8 cellular contexts compared by ENCODE assay signal in the genomic region with DNA sequence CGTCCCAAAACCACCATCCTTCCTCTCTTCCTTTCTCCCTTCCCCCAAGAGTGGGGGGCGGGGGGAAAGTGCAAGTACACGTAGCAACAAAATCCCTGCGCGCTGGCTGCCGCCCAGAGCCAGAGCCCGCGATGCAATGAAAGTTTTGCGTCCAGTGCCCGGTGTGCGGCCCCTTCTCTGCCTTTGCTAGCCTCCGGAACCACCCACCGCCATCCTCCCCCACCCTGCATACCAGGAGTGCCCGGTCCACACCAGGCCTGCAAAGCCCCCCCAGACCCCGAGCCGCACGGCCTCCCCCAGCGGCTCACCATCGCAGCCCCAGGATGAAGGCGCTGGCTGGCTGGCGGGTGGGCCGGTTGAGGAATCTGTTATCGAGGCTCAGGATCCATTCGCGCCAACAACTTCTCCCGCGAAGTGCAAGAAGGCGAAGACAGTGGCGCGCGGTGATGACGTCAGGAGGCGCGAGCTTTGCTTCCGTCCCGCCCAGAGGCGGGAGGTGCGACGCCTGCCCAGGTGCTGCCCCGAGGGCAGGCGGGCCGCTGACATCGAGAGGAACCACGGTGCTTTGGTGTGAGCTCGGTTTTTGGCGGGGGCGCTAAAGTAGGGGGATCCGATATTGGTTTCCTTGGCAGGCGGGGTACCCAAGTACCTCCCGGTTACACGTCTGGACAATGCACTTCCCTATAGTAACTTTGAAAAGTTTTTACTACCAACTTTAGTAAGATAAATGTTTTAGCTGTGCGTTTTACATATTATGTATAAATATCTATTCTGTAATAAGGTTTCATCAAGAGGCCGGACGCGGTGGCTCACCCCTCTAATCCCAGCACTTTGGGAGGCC. TPM values are rescaled to one million over a fixed set of nuclear protein-coding genes. Genes with fewer than 3 reads are reported as not detected.
A peak's percentile ranks its signal among the peaks of the same experiment; 100 is the strongest.
DNase-seq lines count a peak whose midpoint lies in the region; ATAC-seq, FAIRE-seq and TF ChIP-seq lines count a peak whose summit lies in the region.

A gene with protein sequence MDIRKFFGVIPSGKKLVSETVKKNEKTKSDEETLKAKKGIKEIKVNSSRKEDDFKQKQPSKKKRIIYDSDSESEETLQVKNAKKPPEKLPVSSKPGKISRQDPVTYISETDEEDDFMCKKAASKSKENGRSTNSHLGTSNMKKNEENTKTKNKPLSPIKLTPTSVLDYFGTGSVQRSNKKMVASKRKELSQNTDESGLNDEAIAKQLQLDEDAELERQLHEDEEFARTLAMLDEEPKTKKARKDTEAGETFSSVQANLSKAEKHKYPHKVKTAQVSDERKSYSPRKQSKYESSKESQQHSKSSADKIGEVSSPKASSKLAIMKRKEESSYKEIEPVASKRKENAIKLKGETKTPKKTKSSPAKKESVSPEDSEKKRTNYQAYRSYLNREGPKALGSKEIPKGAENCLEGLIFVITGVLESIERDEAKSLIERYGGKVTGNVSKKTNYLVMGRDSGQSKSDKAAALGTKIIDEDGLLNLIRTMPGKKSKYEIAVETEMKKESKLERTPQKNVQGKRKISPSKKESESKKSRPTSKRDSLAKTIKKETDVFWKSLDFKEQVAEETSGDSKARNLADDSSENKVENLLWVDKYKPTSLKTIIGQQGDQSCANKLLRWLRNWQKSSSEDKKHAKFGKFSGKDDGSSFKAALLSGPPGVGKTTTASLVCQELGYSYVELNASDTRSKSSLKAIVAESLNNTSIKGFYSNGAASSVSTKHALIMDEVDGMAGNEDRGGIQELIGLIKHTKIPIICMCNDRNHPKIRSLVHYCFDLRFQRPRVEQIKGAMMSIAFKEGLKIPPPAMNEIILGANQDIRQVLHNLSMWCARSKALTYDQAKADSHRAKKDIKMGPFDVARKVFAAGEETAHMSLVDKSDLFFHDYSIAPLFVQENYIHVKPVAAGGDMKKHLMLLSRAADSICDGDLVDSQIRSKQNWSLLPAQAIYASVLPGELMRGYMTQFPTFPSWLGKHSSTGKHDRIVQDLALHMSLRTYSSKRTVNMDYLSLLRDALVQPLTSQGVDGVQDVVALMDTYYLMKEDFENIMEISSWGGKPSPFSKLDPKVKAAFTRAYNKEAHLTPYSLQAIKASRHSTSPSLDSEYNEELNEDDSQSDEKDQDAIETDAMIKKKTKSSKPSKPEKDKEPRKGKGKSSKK (minus strand): TSS at position 432 of the 841 bp plus-strand sequence. CDS start 121 bp downstream, at position 311.

- H3K27me3 ChIP-seq in KMS-11 (ENCODE audit: insufficient read depth, low read depth) (no peaks in the 10 kb centered on the region), fibroblast of lung (ENCODE audit: control insufficient read depth, insufficient read depth, low read length) (no peaks in the 10 kb centered on the region)
- H3K27me3 ChIP-seq in naive thymus-derived CD4-positive, alpha-beta T cell (ENCODE audit: control insufficient read depth in 2 of 2, insufficient read depth in 2 of 2, low read length in 2 of 2): no peaks in the 10 kb centered on the region

- POLR2A ChIA-PET in naive thymus-derived CD4-positive, alpha-beta T cell (lab: Charles Lee): interaction anchor here (0.7 to 3.7 kb wide), 5 partner anchors 11 to 104 kb away, joined by 3 to 51 read pairs (median 5); a partner anchor contains a TSS

- H3K79me2 ChIP-seq in KMS-11 (ENCODE audit: insufficient read depth, low read depth): peaks cover 49% of the 10 kb centered on the region
- H3K79me2 ChIP-seq in fibroblast of lung (ENCODE audit: control insufficient read depth, insufficient read depth, low read length): peaks cover 42% of the 10 kb centered on the region

- ATAC-seq in GM21529 (IDR thresholded peaks at IDR 0.05; ENCODE audit: unreplicated experiment): peak; percentile 65
- peak; percentile 98 for ATAC-seq in naive thymus-derived CD4-positive, alpha-beta T cell
- peak; percentile 93 for ATAC-seq in stimulated activated memory B cell treated with anti-CD40 and anti-IgM and Interleukin-4, amounts not matched to agents 10 μg/mL and 1 μg/mL and 100 μg/mL, for 72 hours

- H3K4me3 Mint-ChIP-seq in activated T-helper 1 cell treated with anti-CD3 and anti-CD28 coated beads, Interleukin-12 subunit alpha, Interleukin-12 subunit beta, Interleukin-2, Interleukin-4 antibody, amounts not matched to agents 30 ng/mL and 10 ng/mL and 1 ng/mL, durations not matched to agents 14 hours and 24 hours and 36 hours: peak within 1 kb of the TSS; percentile 95
- peak within 1 kb of the TSS; percentile 88 to 98 (median 94) for H3K4me3 Mint-ChIP-seq in naive thymus-derived CD4-positive, alpha-beta T cell
- H3K4me3 Mint-ChIP-seq in stimulated activated memory B cell treated with anti-CD40 and anti-IgM and Interleukin-4, amounts not matched to agents 10 μg/mL and 1 μg/mL and 100 μg/mL, for 72 hours: peak within 1 kb of the TSS; percentile 94

- H3K9ac ChIP-seq in KMS-11 (peak within 1 kb of the TSS; percentile 82), fibroblast of lung (ENCODE audit: insufficient read depth, low read length) (peak within 1 kb of the TSS; percentile 91)

- H3K27me3 Mint-ChIP-seq in activated T-helper 1 cell treated with anti-CD3 and anti-CD28 coated beads, Interleukin-12 subunit alpha, Interleukin-12 subunit beta, Interleukin-2, Interleukin-4 antibody, amounts not matched to agents 30 ng/mL and 10 ng/mL and 1 ng/mL, durations not matched to agents 14 hours and 24 hours and 36 hours (ENCODE audit: insufficient read depth): no peaks in the 10 kb centered on the region
- H3K27me3 Mint-ChIP-seq in naive thymus-derived CD4-positive, alpha-beta T cell: no peaks in the 10 kb centered on the region
- H3K27me3 Mint-ChIP-seq in stimulated activated memory B cell treated with anti-CD40 and anti-IgM and Interleukin-4, amounts not matched to agents 10 μg/mL and 1 μg/mL and 100 μg/mL, for 72 hours: no peaks in the 10 kb centered on the region

- peak within 1 kb of the TSS; percentile 68 for H3K27ac ChIP-seq in KMS-11
- H3K27ac ChIP-seq in fibroblast of lung (ENCODE audit: insufficient read depth, low read length): peak within 1 kb of the TSS; percentile 86
- H3K27ac ChIP-seq in naive thymus-derived CD4-positive, alpha-beta T cell (ENCODE audit: low read depth, low read length): peak within 1 kb of the TSS; percentile 84

- CTCF ChIA-PET in naive thymus-derived CD4-positive, alpha-beta T cell (lab: Charles Lee): interaction anchor here (0.6 to 1.0 kb wide), 2 partner anchors 13 to 1053 kb away, joined by 3 read pairs; no protein-coding TSS in a partner anchor

- H3K27ac Mint-ChIP-seq in activated T-helper 1 cell treated with anti-CD3 and anti-CD28 coated beads, Interleukin-12 subunit alpha, Interleukin-12 subunit beta, Interleukin-2, Interleukin-4 antibody, amounts not matched to agents 30 ng/mL and 10 ng/mL and 1 ng/mL, durations not matched to agents 14 hours and 24 hours and 36 hours: peak within 1 kb of the TSS; percentile 94
- H3K27ac Mint-ChIP-seq in naive thymus-derived CD4-positive, alpha-beta T cell: peak within 1 kb of the TSS; percentile 72 to 97 (median 92)
- peak within 1 kb of the TSS; percentile 90 for H3K27ac Mint-ChIP-seq in stimulated activated memory B cell treated with anti-CD40 and anti-IgM and Interleukin-4, amounts not matched to agents 10 μg/mL and 1 μg/mL and 100 μg/mL, for 72 hours

- DNase-seq in D721Med (ENCODE audit: insufficient read length, low spot score) (peak; percentile 47), RPMI7951 (ENCODE audit: low read depth) (peak; percentile 86), fibroblast of lung (ENCODE audit: low read depth in 2 of 2) (peak; percentile 91 to 92)
- peak; percentile 89 for DNase-seq in activated T-helper 1 cell treated with anti-CD3 and anti-CD28 coated beads, Interleukin-12 subunit alpha, Interleukin-12 subunit beta, Interleukin-2, Interleukin-4 antibody, amounts not matched to agents 30 ng/mL and 10 ng/mL and 1 ng/mL, durations not matched to agents 14 hours and 24 hours and 36 hours (ENCODE audit: low spot score)
- peak; percentile 84 to 92 (median 91) for DNase-seq in naive thymus-derived CD4-positive, alpha-beta T cell

- H2AFZ ChIP-seq in KMS-11 (ENCODE audit: low read depth) (peak within 1 kb of the TSS; percentile 92), fibroblast of lung (ENCODE audit: low read length) (peak within 1 kb of the TSS; percentile 97)

- TF ChIP-seq CTCF in D721Med (IDR thresholded peaks at IDR 0.05; ENCODE audit: insufficient read depth, missing control alignments): no peak
- TF ChIP-seq CTCF in KMS-11 (conservative IDR thresholded peaks at IDR 0.05; ENCODE audit: low read depth, low read length): no peak
- TF ChIP-seq CTCF in fibroblast of lung (conservative IDR thresholded peaks at IDR 0.05 in 1 of 2, IDR thresholded peaks at IDR 0.05 in 1 of 2; ENCODE audit: low read depth in 1 of 2, low read length in 2 of 2): no peak

- FAIRE-seq in D721Med (lab: Jason Lieb, UNC): no peak

- H3K4me2 ChIP-seq in KMS-11 (peak within 1 kb of the TSS; percentile 92), fibroblast of lung (ENCODE audit: extremely low read depth, insufficient read depth, low read length) (peak within 1 kb of the TSS; percentile 98)

- peaks cover 26% of the 10 kb centered on the region for H3K4me1 Mint-ChIP-seq in activated T-helper 1 cell treated with anti-CD3 and anti-CD28 coated beads, Interleukin-12 subunit alpha, Interleukin-12 subunit beta, Interleukin-2, Interleukin-4 antibody, amounts not matched to agents 30 ng/mL and 10 ng/mL and 1 ng/mL, durations not matched to agents 14 hours and 24 hours and 36 hours (ENCODE audit: low read depth)
- H3K4me1 Mint-ChIP-seq in naive thymus-derived CD4-positive, alpha-beta T cell: peaks cover 33 to 59% (median 41%) of the 10 kb centered on the region in 7 donors
- peaks cover 51% of the 10 kb centered on the region for H3K4me1 Mint-ChIP-seq in stimulated activated memory B cell treated with anti-CD40 and anti-IgM and Interleukin-4, amounts not matched to agents 10 μg/mL and 1 μg/mL and 100 μg/mL, for 72 hours

- H3K9me3 ChIP-seq in fibroblast of lung (ENCODE audit: control insufficient read depth, insufficient read depth, low read depth, low read length): no peaks in the 10 kb centered on the region
- no peaks in the 10 kb centered on the region for H3K9me3 ChIP-seq in naive thymus-derived CD4-positive, alpha-beta T cell (ENCODE audit: control insufficient read depth in 2 of 3, low read length in 3 of 3)

- H3K36me3 Mint-ChIP-seq in activated T-helper 1 cell treated with anti-CD3 and anti-CD28 coated beads, Interleukin-12 subunit alpha, Interleukin-12 subunit beta, Interleukin-2, Interleukin-4 antibody, amounts not matched to agents 30 ng/mL and 10 ng/mL and 1 ng/mL, durations not matched to agents 14 hours and 24 hours and 36 hours (ENCODE audit: low read depth): peaks cover 22% of the 10 kb centered on the region
- peaks cover 0 to 19% (median 0%) of the 10 kb centered on the region in 5 donors for H3K36me3 Mint-ChIP-seq in naive thymus-derived CD4-positive, alpha-beta T cell
- peaks cover 8% of the 10 kb centered on the region for H3K36me3 Mint-ChIP-seq in stimulated activated memory B cell treated with anti-CD40 and anti-IgM and Interleukin-4, amounts not matched to agents 10 μg/mL and 1 μg/mL and 100 μg/mL, for 72 hours

- H3K4me3 ChIP-seq in KMS-11 (IDR thresholded peaks at IDR 0.05; ENCODE audit: insufficient read depth, low read depth, low read length): peak within 1 kb of the TSS; percentile 63
- H3K4me3 ChIP-seq in fibroblast of lung (replicated peaks in 1 of 4; ENCODE audit: control extremely low read depth in 1 of 4, insufficient read depth in 1 of 4, low read depth in 3 of 4, low read length in 4 of 4): peak within 1 kb of the TSS; percentile 76 to 94 (median 86)
- peak within 1 kb of the TSS; percentile 69 for H3K4me3 ChIP-seq in naive thymus-derived CD4-positive, alpha-beta T cell (ENCODE audit: low read length)

- H3K9me3 Mint-ChIP-seq in activated T-helper 1 cell treated with anti-CD3 and anti-CD28 coated beads, Interleukin-12 subunit alpha, Interleukin-12 subunit beta, Interleukin-2, Interleukin-4 antibody, amounts not matched to agents 30 ng/mL and 10 ng/mL and 1 ng/mL, durations not matched to agents 14 hours and 24 hours and 36 hours: peaks cover 12% of the 10 kb centered on the region
- peaks cover 0 to 10% (median 6%) of the 10 kb centered on the region in 11 donors for H3K9me3 Mint-ChIP-seq in naive thymus-derived CD4-positive, alpha-beta T cell
- peaks cover 7% of the 10 kb centered on the region for H3K9me3 Mint-ChIP-seq in stimulated activated memory B cell treated with anti-CD40 and anti-IgM and Interleukin-4, amounts not matched to agents 10 μg/mL and 1 μg/mL and 100 μg/mL, for 72 hours

- peaks cover 19% of the 10 kb centered on the region for H3K4me1 ChIP-seq in KMS-11 (ENCODE audit: low read depth, poor library complexity, severe bottlenecking)
- H3K4me1 ChIP-seq in fibroblast of lung (ENCODE audit: control insufficient read depth, extremely low read depth, insufficient read depth, low read length): peaks cover 3% of the 10 kb centered on the region
- H3K4me1 ChIP-seq in naive thymus-derived CD4-positive, alpha-beta T cell (ENCODE audit: control insufficient read depth in 2 of 2, insufficient read depth in 2 of 2, low read length in 2 of 2): peaks cover 12 to 19% of the 10 kb centered on the region in 2 donors

- no peaks in the 10 kb centered on the region for H3K36me3 ChIP-seq in KMS-11 (ENCODE audit: insufficient read depth)
- no peaks in the 10 kb centered on the region for H3K36me3 ChIP-seq in fibroblast of lung (ENCODE audit: control insufficient read depth, insufficient read depth, low read length)
- peaks cover 0 to 4% (median 0%) of the 10 kb centered on the region in 3 experiments for H3K36me3 ChIP-seq in naive thymus-derived CD4-positive, alpha-beta T cell (ENCODE audit: control insufficient read depth in 2 of 3, insufficient read depth in 3 of 3, low read length in 3 of 3)

- intact Hi-C loops in activated T-helper 1 cell treated with anti-CD3 and anti-CD28 coated beads, Interleukin-12 subunit alpha, Interleukin-12 subunit beta, Interleukin-2, Interleukin-4 antibody, amounts not matched to agents 30 ng/mL and 10 ng/mL and 1 ng/mL, durations not matched to agents 14 hours and 24 hours and 36 hours (cut with micrococcal nuclease): loop anchor here (1.0 to 10.0 kb wide), 5 partner anchors 89 to 609 kb away; a partner anchor contains a TSS
- intact Hi-C loops in naive thymus-derived CD4-positive, alpha-beta T cell (cut with micrococcal nuclease): loop anchor here (1.0 to 10.0 kb wide), 15 partner anchors 13 to 1679 kb away; a partner anchor contains a TSS

- H4K20me1 ChIP-seq in KMS-11 (ENCODE audit: insufficient read depth) (no peaks in the 10 kb centered on the region; the same call in 1 of the 2 replicates), fibroblast of lung (ENCODE audit: control insufficient read depth, extremely low read depth, insufficient read depth, low read length) (no peaks in the 10 kb centered on the region)

RNA-seq across cellular contexts. Expression of the gene that starts here (rescaled TPM):
- 30.1 and 42.7 TPM in 2 replicates for total RNA-seq in RPMI7951 (2014; rRNA removed; shearing (Covaris generic))
- total RNA-seq in activated T-helper 1 cell treated with anti-CD3 and anti-CD28 coated beads, Interleukin-12 subunit alpha, Interleukin-12 subunit beta, Interleukin-2, Interleukin-4 antibody, amounts not matched to agents 30 ng/mL and 10 ng/mL and 1 ng/mL, durations not matched to agents 14 hours and 24 hours and 36 hours: 83.3 and 87.1 TPM in 2 replicates
- 44.4 and 52.4 TPM in 2 replicates for total RNA-seq in fibroblast of lung
- 29.9 and 31.3 TPM in 2 replicates for polyA plus RNA-seq in fibroblast of lung
- polyA plus RNA-seq in fibroblast of lung (2012): 19.9 and 22.6 TPM in 2 replicates
- polyA minus RNA-seq in fibroblast of lung (ENCODE audit: low replicate concordance): 6.9 and 20.5 TPM in 2 replicates
- 10 to 100 TPM; 62.4 to 66.4 (median 64.3) TPM for total RNA-seq in naive thymus-derived CD4-positive, alpha-beta T cell
- 10 to 100 TPM; 33.8 to 56.2 TPM for polyA plus RNA-seq in naive thymus-derived CD4-positive, alpha-beta T cell

Comparison
In these comparisons a context has a peak if more than half of its experiments do, and no peak if none do; other contexts are left out.
1. Peak in every context shown above with its lines: DNase-seq, ATAC-seq, H3K4me3 ChIP-seq and H3K27ac ChIP-seq.